24 cellular contexts compared by ENCODE assay signal in genomic region chr1:106554294-106554693, GRCh38.
"Had no signal": no experiment of that assay in that cellular context is flagged by ENCODE, and none has a peak within 500 bp of the region (broad histone marks: within the 10 kb centered on the region; RNA-seq: fewer than 3 reads in every experiment).

No MANE protein-coding gene starts in this region.

- H3K4me3 ChIP-seq: adrenal gland, ascending aorta, gastroesophageal sphincter, pancreas, psoas muscle, right atrium auricular region, thoracic aorta, vagina had no signal

- H3K9me3 ChIP-seq: adrenal gland, ascending aorta, gastroesophageal sphincter, pancreas, psoas muscle, thoracic aorta, vagina had no signal

- H3K4me1 Mint-ChIP-seq: central memory CD8-positive, alpha-beta T cell; memory B cell; nephron progenitor cell had no signal

- ATAC-seq: activated naive CD4-positive, alpha-beta T cell treated with anti-CD3 and anti-CD28 coated beads, Interleukin-2, amount 50 U/mL, for 72 hours; gastroesophageal sphincter; left cardiac atrium; pancreas; psoas muscle had no signal

- H3K36me3 ChIP-seq: adrenal gland, ascending aorta, gastroesophageal sphincter, pancreas, right atrium auricular region, thoracic aorta, vagina had no signal

- H3K4me1 ChIP-seq: adrenal gland, ascending aorta, gastroesophageal sphincter, pancreas, psoas muscle, right atrium auricular region, vagina had no signal

- H3K27me3 Mint-ChIP-seq: central memory CD8-positive, alpha-beta T cell; memory B cell; type B pancreatic cell had no signal

- DNase-seq: activated CD4-positive, alpha-beta T cell treated with anti-CD3 and anti-CD28 coated beads for 1 hour; activated T-cell treated with anti-CD3 and anti-CD28 coated beads, Interleukin-2, amount 50 U/mL, for 1 hour; adrenal gland; cortex of kidney; head of caudate nucleus; hypothalamus; left cardiac atrium; nephron progenitor cell; pancreas; psoas muscle; stimulated activated CD4-positive, alpha-beta T cell treated with anti-CD3 and anti-CD28 coated beads, Interleukin-4, amount 100 ng/mL, for 24 hours; stimulated activated naive CD4-positive, alpha-beta T cell treated with Interleukin-2 at 50 U/mL for 16 hours had no signal

- H3K4me3 Mint-ChIP-seq: central memory CD8-positive, alpha-beta T cell; memory B cell; nephron progenitor cell; T-helper 2 cell treated with Interferon-gamma antibody and Interleukin-4, amounts not matched to agents 5 μg/mL and 100 μg/mL, for 36 hours; type B pancreatic cell had no signal

- H3K27ac ChIP-seq: adrenal gland, ascending aorta, gastroesophageal sphincter, pancreas, psoas muscle, right atrium auricular region, thoracic aorta, vagina had no signal

- H3K9me3 Mint-ChIP-seq: nephron progenitor cell had no signal

- H3K27me3 ChIP-seq: adrenal gland, ascending aorta, gastroesophageal sphincter, pancreas, right atrium auricular region, vagina had no signal

- H3K27ac Mint-ChIP-seq: activated naive CD4-positive, alpha-beta T cell treated with anti-CD3 and anti-CD28 coated beads, Interleukin-2, amount 50 U/mL, for 72 hours; memory B cell; nephron progenitor cell; T-helper 2 cell treated with Interferon-gamma antibody and Interleukin-4, amounts not matched to agents 5 μg/mL and 100 μg/mL, for 36 hours; type B pancreatic cell had no signal

- FAIRE-seq: islet of Langerhans, pancreas, TTC549 had no signal

- H3K36me3 Mint-ChIP-seq: memory B cell, type B pancreatic cell had no signal
